ENCODE assay signal across 1 cellular context in genomic region chr11:107457558-107458271, GRCh38.
A peak's percentile ranks its signal among the peaks of the same experiment; 100 is the strongest.
TF ChIP-seq lines count a peak whose summit lies in the region.

Gene CWF19L2 (minus strand): TSS chr11:107457825. CDS start chr11:107457816, 9 bp downstream.

TF ChIP-seq in K562, 482 proteins besides CTCF, POLR2A, EP300 and RAD21 (continued from another document and continues in another):
- TF ChIP-seq ZMIZ1 (IDR thresholded peaks at IDR 0.05; ENCODE audit: low read depth in 2 of 2, low read length in 2 of 2) (no peak), SMARCE1 (IDR thresholded peaks at IDR 0.05) (no peak), TAF1 (IDR thresholded peaks at IDR 0.05; ENCODE audit: control insufficient read depth, extremely low read depth, insufficient read depth, low read length, severe bottlenecking) (peak; percentile 98), SRF (CRISPR knock-in tag; IDR thresholded peaks at IDR 0.05) (peak in 1 of 2 experiments; percentile 11; a peak in 1 of 4 replicates), ZNF707 (CRISPR knock-in tag; conservative IDR thresholded peaks at IDR 0.05) (no peak), NCOA2 (IDR thresholded peaks at IDR 0.05; ENCODE audit: partially characterized antibody in 2 of 2) (no peak), ZNF696 (CRISPR knock-in tag; conservative IDR thresholded peaks at IDR 0.05) (no peak), MECOM (CRISPR knock-in tag; IDR thresholded peaks at IDR 0.05) (no peak), ZNF449 (CRISPR knock-in tag; IDR thresholded peaks at IDR 0.05) (no peak), KLF6 (CRISPR knock-in tag; IDR thresholded peaks at IDR 0.05; ENCODE audit: borderline replicate concordance) (no peak), ZNF644 (tag; IDR thresholded peaks at IDR 0.05; ENCODE audit: low read depth) (peak; percentile 78; the same call in 1 of the 2 replicates), CBX8 (IDR thresholded peaks at IDR 0.05; ENCODE audit: borderline replicate concordance, extremely low read depth, low read depth, low read length, poor library complexity, severe bottlenecking) (no peak), HIVEP1 (CRISPR knock-in tag; IDR thresholded peaks at IDR 0.05) (no peak), ID3 (CRISPR knock-in tag; IDR thresholded peaks at IDR 0.05) (no peak), ID3 (tag; IDR thresholded peaks at IDR 0.05) (no peak), HCFC1 (IDR thresholded peaks at IDR 0.05; ENCODE audit: low read depth, low read length) (peak; percentile 63), ZNF280A (IDR thresholded peaks at IDR 0.05; ENCODE audit: low read depth, partially characterized antibody) (no peak), ZNF134 (CRISPR knock-in tag; conservative IDR thresholded peaks at IDR 0.05) (no peak), TAL1 (IDR thresholded peaks at IDR 0.05) (no peak), HSF4 (CRISPR knock-in tag; IDR thresholded peaks at IDR 0.05; ENCODE audit: borderline replicate concordance) (no peak), ARID2 (IDR thresholded peaks at IDR 0.05) (no peak), ZNF778 (CRISPR knock-in tag; IDR thresholded peaks at IDR 0.05) (no peak), ESRRA (IDR thresholded peaks at IDR 0.05; ENCODE audit: borderline replicate concordance, low read depth) (peak; percentile 42; the same call in 1 of the 2 replicates), RNF2 (IDR thresholded peaks at IDR 0.05) (no peak), U2AF1 (optimal IDR thresholded peaks at IDR 0.05; ENCODE audit: low read depth, low read length) (no peak), MYBL2 (IDR thresholded peaks at IDR 0.05; ENCODE audit: low read depth) (no peak), MYBL2 (CRISPR knock-in tag; IDR thresholded peaks at IDR 0.05; ENCODE audit: borderline replicate concordance) (no peak), USF2 (CRISPR knock-in tag; IDR thresholded peaks at IDR 0.05) (no peak), ZNF23 (CRISPR knock-in tag; IDR thresholded peaks at IDR 0.05) (no peak), SRSF7 (optimal IDR thresholded peaks at IDR 0.05; ENCODE audit: low read depth, low read length) (no peak), ZBTB33 (CRISPR knock-in tag; IDR thresholded peaks at IDR 0.05) (no peak), PML (IDR thresholded peaks at IDR 0.05; ENCODE audit: low read length) (peak; percentile 78), RUNX1 (IDR thresholded peaks at IDR 0.05; ENCODE audit: low read depth) (no peak), CSDE1 (IDR thresholded peaks at IDR 0.05) (no peak; a peak in 1 of 4 replicates), CREM (IDR thresholded peaks at IDR 0.05; ENCODE audit: low read depth) (peak; percentile 35; the same call in 1 of the 2 replicates), CHD7 (IDR thresholded peaks at IDR 0.05; ENCODE audit: low read depth, low read length) (no peak), NONO (IDR thresholded peaks at IDR 0.05; ENCODE audit: low read depth in 2 of 2, low read length in 1 of 2) (no peak)
